ENCODE assay signal across 9 cellular contexts in the genomic region with DNA sequence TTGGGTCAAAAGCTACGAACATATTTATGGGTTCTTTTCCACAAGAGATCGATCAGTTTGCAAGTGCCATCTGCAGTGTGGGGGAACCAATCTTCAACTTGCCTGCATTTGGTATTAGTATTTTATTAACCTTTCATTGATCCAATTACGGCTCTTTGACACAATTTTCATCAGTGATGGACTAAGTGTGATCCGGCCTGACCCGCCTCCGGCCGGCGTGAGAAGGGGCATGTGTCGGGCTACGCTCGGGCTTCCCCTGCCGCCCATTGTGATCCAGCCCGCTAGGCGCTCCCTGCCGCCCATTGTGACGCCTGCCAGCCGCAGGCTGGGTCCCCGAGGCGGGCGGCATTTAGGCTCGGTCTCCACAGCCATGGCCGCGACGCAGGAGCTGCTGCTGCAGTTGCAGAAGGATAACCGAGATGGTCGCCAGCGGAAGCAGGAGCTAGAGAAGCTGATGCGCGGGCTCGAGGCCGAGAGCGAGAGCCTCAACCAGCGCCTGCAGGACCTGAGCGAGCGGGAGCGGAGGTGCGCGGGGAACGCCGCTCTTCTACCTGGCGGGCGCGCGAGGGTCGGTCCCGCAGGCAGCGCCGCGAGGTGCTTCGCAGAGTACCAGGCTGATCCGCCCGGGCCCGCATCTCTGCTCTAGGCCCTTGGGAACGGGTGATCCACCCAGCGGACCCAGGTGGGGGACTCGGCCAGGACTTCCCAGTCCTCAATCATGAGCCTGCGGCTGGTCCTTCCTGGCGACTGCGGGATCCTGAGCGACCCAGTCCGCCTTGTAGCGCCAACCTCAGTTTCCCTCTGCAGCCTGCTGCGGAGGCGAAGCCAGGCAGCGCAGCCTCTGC. TPM values are rescaled to one million over a fixed set of nuclear protein-coding genes. Genes with fewer than 3 reads are reported as not detected.
A peak's percentile ranks its signal among the peaks of the same experiment; 100 is the strongest.
DNase-seq lines count a peak whose midpoint lies in the region; ATAC-seq and TF ChIP-seq lines count a peak whose summit lies in the region.
"Not testable (repeated sequence)": the region's sequence is repeated elsewhere in the genome, so short reads cannot be mapped to it uniquely, and the experiment has no call there.
"Had no signal": no experiment of that assay in that cellular context is flagged by ENCODE, and none has a peak within 500 bp of the region (broad histone marks: within the 10 kb centered on the region; RNA-seq: fewer than 3 reads in every experiment).

A gene (plus strand): TSS at position 51 of the 845 bp plus-strand sequence. CDS start 179 bp downstream, at position 230.

- H3K4me1 ChIP-seq in body of pancreas, result not testable (repeated sequence)

- not testable (repeated sequence) for DNase-seq in body of pancreas
- peak in 1 of 2 donors; percentile 56 for DNase-seq in stimulated activated effector memory CD8-positive, alpha-beta T cell treated with anti-CD3 and anti-CD28 coated beads, Interleukin-12 subunit alpha, Interleukin-12 subunit beta, amount 100 ng/mL, for 72 hours (ENCODE audit: low spot score in 2 of 2)

- WGBS in body of pancreas, 2 donors, result no CpG with 5 or more reads among the region's 65 CpGs

- not testable (repeated sequence) for H3K36me3 Mint-ChIP-seq in stimulated activated effector memory CD8-positive, alpha-beta T cell treated with anti-CD3 and anti-CD28 coated beads, Interleukin-12 subunit alpha, Interleukin-12 subunit beta, amount 100 ng/mL, for 72 hours

- H3K4me1 Mint-ChIP-seq in stimulated activated effector memory CD8-positive, alpha-beta T cell treated with anti-CD3 and anti-CD28 coated beads, Interleukin-12 subunit alpha, Interleukin-12 subunit beta, amount 100 ng/mL, for 72 hours, result not testable (repeated sequence)

- not testable (repeated sequence) for H3K27ac Mint-ChIP-seq in stimulated activated effector memory CD8-positive, alpha-beta T cell treated with anti-CD3 and anti-CD28 coated beads, Interleukin-12 subunit alpha, Interleukin-12 subunit beta, amount 100 ng/mL, for 72 hours

- H3K27me3 ChIP-seq in body of pancreas, result not testable (repeated sequence)

- ATAC-seq in GM18498 (IDR thresholded peaks at IDR 0.05; ENCODE audit: unreplicated experiment) (peak; percentile 30), GM19463 (IDR thresholded peaks at IDR 0.05; ENCODE audit: unreplicated experiment) (peak; percentile 15), HG02610 (IDR thresholded peaks at IDR 0.05; ENCODE audit: unreplicated experiment) (peak; percentile 19), HG03280 (IDR thresholded peaks at IDR 0.05; ENCODE audit: unreplicated experiment) (peak; percentile 17), SK-N-SH treated with all-trans-retinoic acid at 6 μM for 48 hours (peak; percentile 55), body of pancreas (peak; percentile 1)
- ATAC-seq in stimulated activated effector memory CD8-positive, alpha-beta T cell treated with anti-CD3 and anti-CD28 coated beads, Interleukin-12 subunit alpha, Interleukin-12 subunit beta, amount 100 ng/mL, for 72 hours, result peak; percentile 38

- H3K4me3 Mint-ChIP-seq in stimulated activated effector memory CD8-positive, alpha-beta T cell treated with anti-CD3 and anti-CD28 coated beads, Interleukin-12 subunit alpha, Interleukin-12 subunit beta, amount 100 ng/mL, for 72 hours, result not testable (repeated sequence)

- H3K9me3 ChIP-seq in body of pancreas; iPS-18c (ENCODE audit: control insufficient read depth, insufficient read depth, low read length): not testable (repeated sequence)

- not testable (repeated sequence) for TF ChIP-seq CTCF in body of pancreas (IDR thresholded peaks at IDR 0.05)

- intact Hi-C loops in body of pancreas (cut with DNase I), result not testable (repeated sequence)

- H3K9me3 Mint-ChIP-seq in stimulated activated effector memory CD8-positive, alpha-beta T cell treated with anti-CD3 and anti-CD28 coated beads, Interleukin-12 subunit alpha, Interleukin-12 subunit beta, amount 100 ng/mL, for 72 hours, result not testable (repeated sequence)

- not testable (repeated sequence) for TF ChIP-seq POLR2A in body of pancreas (IDR thresholded peaks at IDR 0.05)

- peak within 1 kb of the TSS in 1 of 4 donors; percentile 16 for H3K27ac ChIP-seq in body of pancreas

- H3K4me3 ChIP-seq in body of pancreas, result not testable (repeated sequence)
- H3K4me3 ChIP-seq in iPS-18c (ENCODE audit: insufficient read depth, low read depth, low read length), result peak within 1 kb of the TSS; percentile 24; the same call in 1 of the 2 replicates

- not testable (repeated sequence) for H3K36me3 ChIP-seq in body of pancreas (replicated peaks in 1 of 2; ENCODE audit: insufficient read depth in 1 of 2, low read depth in 2 of 2)

RNA-seq across cellular contexts. Expression of the gene that starts here (rescaled TPM):
- total RNA-seq in body of pancreas, result under 1 TPM in 1 of 2 donors, not detected in 1; 0.78 TPM
- total RNA-seq: activated CD4-positive, alpha-beta T cell treated with anti-CD3 and anti-CD28 coated beads, Interleukin-2, amount 10 ng/mL, durations not matched to agents 24 days and 14 days had no signal

Comparison
In these comparisons a context has a peak if more than half of its experiments do, and no peak if none do; other contexts are left out.
1. Peak in ATAC-seq in body of pancreas; RNA of the gene not detected or under 1 TPM.
2. ATAC-seq: peak in every context shown above with its lines; median percentile 55 in SK-N-SH treated with all-trans-retinoic acid at 6 μM for 48 hours; 38 in stimulated activated effector memory CD8-positive, alpha-beta T cell treated with anti-CD3 and anti-CD28 coated beads, Interleukin-12 subunit alpha, Interleukin-12 subunit beta, amount 100 ng/mL, for 72 hours; 30 in GM18498; 19 in HG02610; 17 in HG03280; 15 in GM19463; 1 in body of pancreas.